In the genomic region with DNA sequence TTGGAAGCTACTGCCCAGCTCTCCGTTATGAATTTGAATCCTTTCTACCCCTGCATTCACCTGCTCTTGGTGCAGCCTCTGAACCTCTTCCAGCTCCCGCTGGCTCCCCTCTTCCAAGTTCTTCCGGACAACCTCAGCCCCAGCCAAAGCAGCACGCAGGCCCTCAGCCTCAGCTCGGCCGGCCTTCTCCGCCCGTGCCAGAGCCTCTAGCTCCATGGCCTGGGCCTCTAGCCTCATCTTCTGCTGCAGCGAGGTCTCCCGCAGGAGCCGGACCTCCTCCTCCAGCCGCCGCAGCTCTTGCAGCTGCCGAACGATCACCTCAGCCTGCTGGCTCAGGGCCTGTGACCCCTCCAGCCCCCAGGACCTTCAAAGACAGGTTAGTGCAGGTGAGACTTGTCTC, we compare ENCODE assay signal across 1 cellular context.
TF ChIP-seq lines count a peak whose summit lies in the region.

No MANE protein-coding gene starts in this region.

TF ChIP-seq in IMR-90, 13 proteins besides CTCF, POLR2A, EP300 and RAD21 (continued from another document):
- no peak for TF ChIP-seq RFX5 (IDR thresholded peaks at IDR 0.05; ENCODE audit: low read depth, low read length)
- TF ChIP-seq SMC3 (IDR thresholded peaks at IDR 0.05; ENCODE audit: low read depth, low read length) = no peak
- TF ChIP-seq, protein P1, sequence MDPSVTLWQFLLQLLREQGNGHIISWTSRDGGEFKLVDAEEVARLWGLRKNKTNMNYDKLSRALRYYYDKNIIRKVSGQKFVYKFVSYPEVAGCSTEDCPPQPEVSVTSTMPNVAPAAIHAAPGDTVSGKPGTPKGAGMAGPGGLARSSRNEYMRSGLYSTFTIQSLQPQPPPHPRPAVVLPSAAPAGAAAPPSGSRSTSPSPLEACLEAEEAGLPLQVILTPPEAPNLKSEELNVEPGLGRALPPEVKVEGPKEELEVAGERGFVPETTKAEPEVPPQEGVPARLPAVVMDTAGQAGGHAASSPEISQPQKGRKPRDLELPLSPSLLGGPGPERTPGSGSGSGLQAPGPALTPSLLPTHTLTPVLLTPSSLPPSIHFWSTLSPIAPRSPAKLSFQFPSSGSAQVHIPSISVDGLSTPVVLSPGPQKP (IDR thresholded peaks at IDR 0.05; ENCODE audit: borderline replicate concordance, low read depth, low read length) = no peak
- TF ChIP-seq FOS (IDR thresholded peaks at IDR 0.05; ENCODE audit: low read depth, low read length) = no peak
